In genomic region chr9:122642226-122642625, GRCh38 we compare ENCODE assay signal across 14 cellular contexts. TPM values are rescaled to one million over a fixed set of nuclear protein-coding genes. Genes with fewer than 3 reads are reported as not detected.
DNase-seq lines count a peak whose midpoint lies in the region; ATAC-seq and TF ChIP-seq lines count a peak whose summit lies in the region.
"Had no signal": no experiment of that assay in that cellular context is flagged by ENCODE, and none has a peak within 500 bp of the region (broad histone marks: within the 10 kb centered on the region; RNA-seq: fewer than 3 reads in every experiment).

No MANE protein-coding gene starts in this region.

- H3K4me1 ChIP-seq in foreskin keratinocyte, result no peaks in the 10 kb centered on the region

- H3K27ac ChIP-seq in foreskin keratinocyte, result no peak overlapping the region

- no peak for TF ChIP-seq CTCF in foreskin keratinocyte (conservative IDR thresholded peaks at IDR 0.05)

- ATAC-seq in foreskin keratinocyte (no peak), HG03342 (IDR thresholded peaks at IDR 0.05; ENCODE audit: unreplicated experiment) (no peak)
- ATAC-seq: naive thymus-derived CD8-positive, alpha-beta T cell; right cardiac atrium had no signal

- DNase-seq in ELR (ENCODE audit: low read depth), result peak; percentile 3
- peak; percentile 2 for DNase-seq in NCI-H226
- DNase-seq in foreskin keratinocyte, result peak; percentile 5 to 20
- no peak for DNase-seq in HuH-7.5 (ENCODE audit: low spot score)
- no peak for DNase-seq in stimulated activated naive CD4-positive, alpha-beta T cell (lab: John Stamatoyannopoulos, UW)
- DNase-seq: activated T-cell treated with anti-CD3 and anti-CD28 coated beads for 4 hours; kidney glomerular epithelial cell; naive thymus-derived CD8-positive, alpha-beta T cell; NCI-H1436; NCI-H748 treated with DMSO at 0.1 percent for 48 hours; right cardiac atrium; SIG-M5 had no signal

- no peaks in the 10 kb centered on the region for H3K27me3 ChIP-seq in foreskin keratinocyte

RNA-seq across cellular contexts. Expression of gene OR1B1, which starts 15.2 kb away (rescaled TPM):
- not detected in 2 replicates for total RNA-seq in foreskin keratinocyte
- polyA plus RNA-seq in foreskin keratinocyte, result not detected in 2 replicates
- total RNA-seq: frontal cortex; naive thymus-derived CD8-positive, alpha-beta T cell; right cardiac atrium had no signal
- polyA plus RNA-seq: naive thymus-derived CD8-positive, alpha-beta T cell; right cardiac atrium had no signal

RNA-seq across cellular contexts. Expression of gene OR1L1, which starts 19.3 kb away (rescaled TPM):
- not detected in 2 replicates for total RNA-seq in foreskin keratinocyte
- polyA plus RNA-seq in foreskin keratinocyte, result not detected in 2 replicates
- total RNA-seq: frontal cortex; naive thymus-derived CD8-positive, alpha-beta T cell; right cardiac atrium had no signal
- polyA plus RNA-seq: naive thymus-derived CD8-positive, alpha-beta T cell; right cardiac atrium had no signal

RNA-seq across cellular contexts. Expression of gene OR1Q1, which starts 27.7 kb away (rescaled TPM):
- not detected in 2 replicates for total RNA-seq in foreskin keratinocyte
- polyA plus RNA-seq in foreskin keratinocyte, result not detected in 2 replicates
- total RNA-seq: frontal cortex, right cardiac atrium had no signal
- polyA plus RNA-seq: naive thymus-derived CD8-positive, alpha-beta T cell; right cardiac atrium had no signal

RNA-seq across cellular contexts. Expression of gene OR1L3, which starts 32.7 kb away (rescaled TPM):
- total RNA-seq in foreskin keratinocyte, result not detected in 2 replicates
- not detected in 2 replicates for polyA plus RNA-seq in foreskin keratinocyte
- total RNA-seq: frontal cortex; naive thymus-derived CD8-positive, alpha-beta T cell; right cardiac atrium had no signal
- polyA plus RNA-seq: naive thymus-derived CD8-positive, alpha-beta T cell; right cardiac atrium had no signal

RNA-seq across cellular contexts. Expression of gene OR1L8, which starts 59.0 kb away (rescaled TPM):
- total RNA-seq in foreskin keratinocyte, result not detected in 2 replicates
- not detected in 2 replicates for polyA plus RNA-seq in foreskin keratinocyte
- total RNA-seq: frontal cortex; naive thymus-derived CD8-positive, alpha-beta T cell had no signal
- polyA plus RNA-seq: naive thymus-derived CD8-positive, alpha-beta T cell had no signal

Comparison
In these comparisons a context has a peak if more than half of its experiments do, and no peak if none do; other contexts are left out.
1. DNase-seq: peak in ELR (single experiment), NCI-H226 (single experiment) and foreskin keratinocyte (2 of 2); none in HuH-7.5 (single experiment) and stimulated activated naive CD4-positive, alpha-beta T cell (0 of 6).